In genomic region chrX:667360-667759, GRCh38 we compare ENCODE assay signal across 2 cellular contexts.
TF ChIP-seq lines count a peak whose summit lies in the region.

No MANE protein-coding gene starts in this region.

TF ChIP-seq in H1, 55 proteins besides CTCF, POLR2A, EP300 and RAD21:
- TF ChIP-seq CBX5 (IDR thresholded peaks at IDR 0.05; ENCODE audit: low read depth, low read length) (no peak), TAF7 (optimal IDR thresholded peaks at IDR 0.05; ENCODE audit: borderline replicate concordance, low read depth, low read length) (no peak), SAP30 (IDR thresholded peaks at IDR 0.05; ENCODE audit: insufficient read depth, insufficient replicate concordance, low read length) (no peak), EZH2 (IDR thresholded peaks at IDR 0.05; ENCODE audit: low read depth, low read length, severe bottlenecking) (no peak), HDAC6 (IDR thresholded peaks at IDR 0.05; ENCODE audit: low read depth, low read length) (no peak)

TF ChIP-seq in SK-N-SH, 30 proteins besides CTCF, POLR2A, EP300 and RAD21:
- TF ChIP-seq MXI1 (IDR thresholded peaks at IDR 0.05; ENCODE audit: low read depth, low read length) (no peak), IRF3 (IDR thresholded peaks at IDR 0.05; ENCODE audit: low read depth, low read length) (no peak)
